In genomic region chrX:134568617-134569016, GRCh38 we compare ENCODE assay signal across 14 cellular contexts.
DNase-seq lines count a peak whose midpoint lies in the region; ATAC-seq and TF ChIP-seq lines count a peak whose summit lies in the region.
"Had no signal": no experiment of that assay in that cellular context is flagged by ENCODE, and none has a peak within 500 bp of the region (broad histone marks: within the 10 kb centered on the region; RNA-seq: fewer than 3 reads in every experiment).

No MANE protein-coding gene starts in this region.

- no peak overlapping the region for H2AFZ ChIP-seq in GM23338
- peak overlapping the region; percentile 60 for H2AFZ ChIP-seq in Loucy (ENCODE audit: low read length)

- H3K4me2 ChIP-seq in GM23338 (no peak overlapping the region), Loucy (ENCODE audit: low read depth, low read length, poor library complexity, severe bottlenecking) (no peak overlapping the region)

- no peaks in the 10 kb centered on the region for H3K79me2 ChIP-seq in GM23338 (replicated peaks; ENCODE audit: insufficient read depth)
- no peaks in the 10 kb centered on the region for H3K79me2 ChIP-seq in Loucy (ENCODE audit: insufficient read depth, low read length)

- ATAC-seq in GM23338 (no peak), Panc1 (no peak)

- H3K27me3 ChIP-seq in GM23338 (ENCODE audit: insufficient read depth) (no peaks in the 10 kb centered on the region), Loucy (ENCODE audit: insufficient read depth, low read length, poor library complexity, severe bottlenecking) (no peaks in the 10 kb centered on the region), Panc1 (ENCODE audit: control insufficient read depth, insufficient read depth, low read length) (no peaks in the 10 kb centered on the region)
- H3K27me3 ChIP-seq: BE2C had no signal

- H3K36me3 ChIP-seq in GM23338 (ENCODE audit: insufficient read depth) (no peaks in the 10 kb centered on the region), Loucy (ENCODE audit: insufficient read depth, low read length) (no peaks in the 10 kb centered on the region), Panc1 (ENCODE audit: control insufficient read depth, insufficient read depth, low read length) (no peaks in the 10 kb centered on the region)
- H3K36me3 ChIP-seq: BE2C had no signal

- H4K20me1 ChIP-seq in GM23338 (replicated peaks; ENCODE audit: insufficient read depth) (no peaks in the 10 kb centered on the region), Loucy (ENCODE audit: insufficient read depth, low read length, poor library complexity, severe bottlenecking) (no peaks in the 10 kb centered on the region)

- H3K9ac ChIP-seq in Loucy (ENCODE audit: low read depth, low read length, poor library complexity, severe bottlenecking): no peak overlapping the region

- DNase-seq in GM23338 (ENCODE audit: low spot score) (no peak), Panc1 (ENCODE audit: low read depth, low spot score) (no peak), NCI-H1930 (lab: John Stamatoyannopoulos, UW) (no peak), NCI-H524 (lab: John Stamatoyannopoulos, UW) (no peak)
- no peak for DNase-seq in activated CD4-positive, alpha-beta T cell treated with anti-CD3 and anti-CD28 coated beads, Interleukin-2, amount 50 U/mL, for 4 hours
- DNase-seq: BE2C; CD4-positive, alpha-beta memory T cell; DND-41; GDM1; HCEC 1CT; IMR-90 had no signal

- H3F3A ChIP-seq in GM23338 (replicated peaks; ENCODE audit: low read depth): no peaks in the 10 kb centered on the region
- no peaks in the 10 kb centered on the region for H3F3A ChIP-seq in Loucy (ENCODE audit: low read depth)

- no peak overlapping the region for H3K4me3 Mint-ChIP-seq in GM23338
- no peak overlapping the region for H3K4me3 Mint-ChIP-seq in nephron
- H3K4me3 Mint-ChIP-seq: CD4-positive, alpha-beta memory T cell had no signal

- TF ChIP-seq CTCF in GM23338 (conservative IDR thresholded peaks at IDR 0.05; ENCODE audit: low read depth in 2 of 2) (no peak), Loucy (conservative IDR thresholded peaks at IDR 0.05; ENCODE audit: low read length) (no peak), Panc1 (IDR thresholded peaks at IDR 0.05) (no peak), nephron (IDR thresholded peaks at IDR 0.05; ENCODE audit: unreplicated experiment in 3 of 3) (no peak)

- CTCF ChIA-PET in Panc1 (lab: Charles Lee): no interaction called here

- in situ Hi-C loops in Panc1 (cut with HindIII; ENCODE audit: low pct_unique_long_range_greater_than_20kb, low sequenced_read_pairs): no loop called here

- H3K4me1 Mint-ChIP-seq in GM23338: peaks cover 27% of the 10 kb centered on the region
- peaks cover 53% of the 10 kb centered on the region for H3K4me1 Mint-ChIP-seq in nephron

- H3K9me2 ChIP-seq in GM23338 (ENCODE audit: insufficient read depth): no peaks in the 10 kb centered on the region
- no peaks in the 10 kb centered on the region for H3K9me2 ChIP-seq in Loucy (replicated peaks; ENCODE audit: low read depth, low read length)

- H3K4me1 ChIP-seq in GM23338 (ENCODE audit: insufficient read depth) (peaks cover 17% of the 10 kb centered on the region), Loucy (ENCODE audit: insufficient read depth, low read length, poor library complexity, severe bottlenecking) (peaks cover 16% of the 10 kb centered on the region), Panc1 (ENCODE audit: control insufficient read depth, insufficient read depth, low read length) (peaks cover 51% of the 10 kb centered on the region)

- POLR2A ChIA-PET in Panc1 (lab: Charles Lee): interaction anchor here (0.5 kb wide), 1 partner anchor 31 kb away, joined by 5 read pairs; no protein-coding TSS in a partner anchor

- H3K4me3 ChIP-seq in GM23338: no peak overlapping the region
- no peak overlapping the region for H3K4me3 ChIP-seq in Loucy (ENCODE audit: low read length, poor library complexity, severe bottlenecking)
- H3K4me3 ChIP-seq in Panc1 (ENCODE audit: low read depth in 2 of 2, low read length in 2 of 2): peak overlapping the region in 1 of 2 experiments; percentile 23; a peak in 1 of 4 replicates

- H3K36me3 Mint-ChIP-seq in GM23338 (ENCODE audit: low read depth): no peaks in the 10 kb centered on the region
- H3K36me3 Mint-ChIP-seq in nephron (ENCODE audit: low read depth): peaks cover 5% of the 10 kb centered on the region
- H3K36me3 Mint-ChIP-seq: CD4-positive, alpha-beta memory T cell had no signal

- H3K27me3 Mint-ChIP-seq in GM23338 (ENCODE audit: insufficient read depth, low read depth, poor library complexity) (peaks cover 3% of the 10 kb centered on the region), nephron (ENCODE audit: low read depth) (no peaks in the 10 kb centered on the region)

- H3K9me3 ChIP-seq in Loucy (ENCODE audit: insufficient read depth, low read depth, low read length) (no peaks in the 10 kb centered on the region), Panc1 (ENCODE audit: control insufficient read depth, insufficient read depth, low read depth, low read length) (no peaks in the 10 kb centered on the region)
- H3K9me3 ChIP-seq: BE2C had no signal

- H3K9me3 Mint-ChIP-seq in GM23338 (no peaks in the 10 kb centered on the region), nephron (peaks cover 3% of the 10 kb centered on the region)
- H3K9me3 Mint-ChIP-seq: CD4-positive, alpha-beta memory T cell had no signal

- intact Hi-C loops in Panc1 (cut with micrococcal nuclease; ENCODE audit: unreplicated experiment): no loop called here

- BruUV-seq in Panc1 (replicated peaks; lab: Mats Ljungman, UMichigan): no TSS peak

- no peak overlapping the region for H3K27ac ChIP-seq in GM23338 (ENCODE audit: low read depth)
- H3K27ac ChIP-seq in Panc1 (ENCODE audit: low read length): peak overlapping the region; percentile 53
- H3K27ac ChIP-seq: C4-2B had no signal

- H3K27ac Mint-ChIP-seq in GM23338: 0 out of 2 replicates have a peak overlapping the region, but pooled peaks have one; percentile 26
- H3K27ac Mint-ChIP-seq in nephron: peak overlapping the region; percentile 88 to 99 (median 94)
- H3K27ac Mint-ChIP-seq: CD4-positive, alpha-beta memory T cell had no signal

TF ChIP-seq in GM23338, 12 proteins besides CTCF, POLR2A, EP300 and RAD21 (continues in another document):
- TF ChIP-seq EZH2phosphoT487 (IDR thresholded peaks at IDR 0.05; ENCODE audit: unreplicated experiment): no peak
- no peak for TF ChIP-seq STAT1 (IDR thresholded peaks at IDR 0.05; ENCODE audit: unreplicated experiment)
- no peak for TF ChIP-seq JUNB (IDR thresholded peaks at IDR 0.05; ENCODE audit: unreplicated experiment)
- no peak for TF ChIP-seq ZNF462 (CRISPR knock-in tag; IDR thresholded peaks at IDR 0.05)
- no peak for TF ChIP-seq POLR2AphosphoS5 (IDR thresholded peaks at IDR 0.05; ENCODE audit: low read depth)
